ENCODE assay signal across 8 cellular contexts in genomic region chr6:36615018-36615761, GRCh38.
A peak's percentile ranks its signal among the peaks of the same experiment; 100 is the strongest.
DNase-seq lines count a peak whose midpoint lies in the region; ATAC-seq, FAIRE-seq and TF ChIP-seq lines count a peak whose summit lies in the region.

No MANE protein-coding gene starts in this region.

- H3K27ac ChIP-seq in HL-60 (replicated peaks) = no peak overlapping the region

- H3K27me3 ChIP-seq in HL-60 (ENCODE audit: insufficient read depth, poor library complexity, severe bottlenecking) = no peaks in the 10 kb centered on the region

- FAIRE-seq in D721Med (lab: Jason Lieb, UNC) = no peak

- DNase-seq in D721Med (ENCODE audit: insufficient read length, low spot score) (peak; percentile 54), HL-60 (ENCODE audit: low read depth in 1 of 2, low spot score in 1 of 2) (peak; percentile 73 to 79), SKM-1 (lab: John Stamatoyannopoulos, UW; ENCODE audit: unreplicated experiment) (peak; percentile 37), astrocyte of the hippocampus (ENCODE audit: low read depth, low spot score) (peak; percentile 73), iPS-NIHi11 (ENCODE audit: low spot score) (peak; percentile 75), NCI-H187 treated with DMSO at 0.1 percent for 48 hours (lab: John Stamatoyannopoulos, UW) (no peak)
- DNase-seq in stimulated activated CD4-positive, alpha-beta T cell treated with anti-CD3 and anti-CD28 coated beads, Interleukin-1b, Interleukin-23, amount 100 ng/mL, for 24 hours (ENCODE audit: low read depth in 4 of 4, low spot score in 1 of 4) = peak in 3 of 4 experiments; percentile 15 to 23 (median 21)

- peak; percentile 59 for TF ChIP-seq CTCF in D721Med (IDR thresholded peaks at IDR 0.05; ENCODE audit: insufficient read depth, missing control alignments)
- peak; percentile 31 for TF ChIP-seq CTCF in HL-60 (IDR thresholded peaks at IDR 0.05; ENCODE audit: insufficient read depth, low read length)

- ATAC-seq in HG03439 (IDR thresholded peaks at IDR 0.05; ENCODE audit: unreplicated experiment) = no peak

- no peak overlapping the region for H3K4me3 ChIP-seq in HL-60 (replicated peaks; ENCODE audit: insufficient read depth, low read length)
